Comparison of ENCODE assay signal across 8 cellular contexts in the genomic region with DNA sequence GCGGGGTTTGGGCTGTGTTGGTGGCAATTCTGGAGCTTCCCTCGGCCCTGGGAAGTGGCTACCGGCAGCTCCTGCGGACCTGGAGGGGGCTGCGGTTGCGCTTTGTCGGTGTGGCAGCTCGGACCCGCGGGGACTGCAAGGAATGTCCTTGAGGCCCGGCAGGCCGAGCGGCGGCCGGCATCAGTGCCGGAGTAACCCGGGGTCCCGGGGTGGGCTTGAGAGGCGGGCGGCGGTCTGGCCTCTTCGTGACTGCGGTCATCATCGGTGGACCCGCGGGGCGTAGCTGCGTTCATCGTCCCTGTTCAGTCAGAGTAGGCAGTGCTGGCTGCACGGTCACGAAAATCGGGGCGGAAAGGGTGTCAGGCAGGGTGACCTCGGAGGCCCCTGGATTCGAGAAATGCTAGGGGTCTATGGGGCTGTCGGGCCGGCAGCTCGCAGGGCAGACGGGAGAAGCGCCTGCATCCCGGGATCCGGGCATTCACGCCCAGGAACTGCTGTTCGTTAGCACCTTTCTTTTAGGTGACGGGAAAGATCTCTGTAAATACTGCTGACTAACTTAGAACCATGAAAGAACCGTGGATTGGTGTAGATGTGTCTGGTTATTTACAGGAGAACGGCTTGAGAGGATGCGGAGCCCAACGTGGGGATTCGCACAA. TPM values are rescaled to one million over a fixed set of nuclear protein-coding genes. Genes with fewer than 3 reads are reported as not detected.
A peak's percentile ranks its signal among the peaks of the same experiment; 100 is the strongest.
DNase-seq lines count a peak whose midpoint lies in the region; ATAC-seq and TF ChIP-seq lines count a peak whose summit lies in the region.

No MANE protein-coding gene starts in this region.

- no peaks in the 10 kb centered on the region for H3K27me3 ChIP-seq in iPS DF 6.9 (ENCODE audit: control insufficient read depth, insufficient read depth, low read length)

- DNase-seq in AG20443 (ENCODE audit: low spot score) (peak; percentile 34), NCI-H69 (lab: John Stamatoyannopoulos, UW) (peak; percentile 59), anterior cingulate cortex (lab: John Stamatoyannopoulos, UW) (peak in 38 of 58 donors; percentile 11 to 74 (median 56)), iPS DF 6.9 (ENCODE audit: low read depth, low spot score) (no peak), glutamatergic neuron (no peak), NCI-H1417 treated with DMSO at 0.1 percent for 48 hours (lab: John Stamatoyannopoulos, UW) (no peak)

- H3K9me3 Mint-ChIP-seq in glutamatergic neuron (ENCODE audit: unreplicated experiment), result peaks cover 3% of the 10 kb centered on the region

- no peaks in the 10 kb centered on the region for H3K9me3 ChIP-seq in iPS DF 6.9 (ENCODE audit: control insufficient read depth, insufficient read depth, low read length)

- H3K27ac ChIP-seq in iPS DF 6.9 (ENCODE audit: low read length), result no peak overlapping the region
- H3K27ac ChIP-seq in skin epidermis, result peak overlapping the region; percentile 75 to 97 (median 92)

- no peak overlapping the region for H3K4me3 Mint-ChIP-seq in glutamatergic neuron (ENCODE audit: unreplicated experiment)

- no peak for TF ChIP-seq CTCF in glutamatergic neuron (IDR thresholded peaks at IDR 0.05; ENCODE audit: partially characterized antibody, unreplicated experiment)

- H3K4me3 ChIP-seq in iPS DF 6.9 (ENCODE audit: low read length), result peak overlapping the region; percentile 95
- H3K4me3 ChIP-seq in skin epidermis, result peak overlapping the region; percentile 75 to 98 (median 82)

- peak; percentile 5 for ATAC-seq in GM19397 (IDR thresholded peaks at IDR 0.05; ENCODE audit: unreplicated experiment)

- no CpG with 5 or more reads among the region's 50 CpGs for WGBS in iPS DF 6.9 (ENCODE audit: insufficient coverage, insufficient read length)

- no peak overlapping the region for H3K27ac Mint-ChIP-seq in glutamatergic neuron (ENCODE audit: unreplicated experiment)

- H3K4me1 ChIP-seq in iPS DF 6.9 (ENCODE audit: control insufficient read depth, insufficient read depth, low read length), result no peaks in the 10 kb centered on the region; the same call in 1 of the 2 replicates

- H3K36me3 Mint-ChIP-seq in glutamatergic neuron (ENCODE audit: unreplicated experiment), result no peaks in the 10 kb centered on the region

- H3K36me3 ChIP-seq in iPS DF 6.9 (ENCODE audit: control insufficient read depth, insufficient read depth, low read length), result no peaks in the 10 kb centered on the region

- peaks cover 18% of the 10 kb centered on the region for H3K4me1 Mint-ChIP-seq in glutamatergic neuron (ENCODE audit: low read depth, unreplicated experiment)

- peaks cover 11% of the 10 kb centered on the region for H3K27me3 Mint-ChIP-seq in glutamatergic neuron (ENCODE audit: unreplicated experiment)

RNA-seq across cellular contexts. Expression of a gene that starts 0.5 kb away (rescaled TPM):
- 362 TPM for total RNA-seq in glutamatergic neuron (ENCODE audit: unreplicated experiment)

Comparison
In these comparisons a context has a peak if more than half of its experiments do, and no peak if none do; other contexts are left out.
1. DNase-seq: peak in AG20443 (single experiment), NCI-H69 (single experiment) and anterior cingulate cortex (38 of 58); none in iPS DF 6.9 (single experiment), glutamatergic neuron (single experiment) and NCI-H1417 treated with DMSO at 0.1 percent for 48 hours (single experiment).